In the genomic region with DNA sequence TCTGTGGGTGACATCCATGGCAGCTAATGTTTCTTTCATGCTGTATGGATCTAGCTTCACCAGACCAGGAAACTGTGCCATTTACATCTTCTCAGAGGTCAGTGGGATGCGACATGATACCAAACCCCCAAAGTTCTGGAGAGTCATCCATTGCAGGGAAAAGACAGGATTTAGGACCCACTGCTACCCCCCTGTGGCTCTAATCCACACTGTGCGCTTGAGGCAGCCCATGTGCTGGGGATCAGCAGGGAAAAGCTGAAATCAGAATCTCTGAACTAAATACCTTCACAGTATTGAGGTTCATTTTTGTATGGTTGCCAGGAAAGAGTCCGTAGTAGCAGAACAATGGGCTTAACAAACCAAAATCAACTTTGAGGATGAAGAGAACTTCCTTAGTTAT, we compare ENCODE assay signal across 1 cellular context.
TF ChIP-seq lines count a peak whose summit lies in the region.

No MANE protein-coding gene starts in this region.

TF ChIP-seq in K562, 482 proteins besides CTCF, POLR2A, EP300 and RAD21:
- TF ChIP-seq ARID2 (IDR thresholded peaks at IDR 0.05): no peak
- TF ChIP-seq STAT5B (CRISPR knock-in tag; IDR thresholded peaks at IDR 0.05): no peak
- no peak for TF ChIP-seq HCFC1 (IDR thresholded peaks at IDR 0.05; ENCODE audit: low read depth, low read length)
- TF ChIP-seq ZNF274 (IDR thresholded peaks at IDR 0.05; ENCODE audit: borderline replicate concordance, low read depth, low read length): no peak
- TF ChIP-seq COPS2 (conservative IDR thresholded peaks at IDR 0.05): no peak
- no peak for TF ChIP-seq MEF2A (IDR thresholded peaks at IDR 0.05; ENCODE audit: control insufficient read depth, low read depth, low read length)
- TF ChIP-seq NELFE (IDR thresholded peaks at IDR 0.05; ENCODE audit: insufficient read depth, insufficient read length): no peak
- TF ChIP-seq RBBP5 (IDR thresholded peaks at IDR 0.05; ENCODE audit: borderline replicate concordance, insufficient read depth, low read length, poor library complexity, severe bottlenecking): no peak
- TF ChIP-seq, protein P1, sequence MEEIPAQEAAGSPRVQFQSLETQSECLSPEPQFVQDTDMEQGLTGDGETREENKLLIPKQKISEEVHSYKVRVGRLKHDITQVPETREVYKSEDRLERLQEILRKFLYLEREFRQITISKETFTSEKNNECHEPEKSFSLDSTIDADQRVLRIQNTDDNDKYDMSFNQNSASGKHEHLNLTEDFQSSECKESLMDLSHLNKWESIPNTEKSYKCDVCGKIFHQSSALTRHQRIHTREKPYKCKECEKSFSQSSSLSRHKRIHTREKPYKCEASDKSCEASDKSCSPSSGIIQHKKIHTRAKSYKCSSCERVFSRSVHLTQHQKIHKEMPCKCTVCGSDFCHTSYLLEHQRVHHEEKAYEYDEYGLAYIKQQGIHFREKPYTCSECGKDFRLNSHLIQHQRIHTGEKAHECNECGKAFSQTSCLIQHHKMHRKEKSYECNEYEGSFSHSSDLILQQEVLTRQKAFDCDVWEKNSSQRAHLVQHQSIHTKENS (CRISPR knock-in tag; IDR thresholded peaks at IDR 0.05): no peak
- TF ChIP-seq, protein P2, sequence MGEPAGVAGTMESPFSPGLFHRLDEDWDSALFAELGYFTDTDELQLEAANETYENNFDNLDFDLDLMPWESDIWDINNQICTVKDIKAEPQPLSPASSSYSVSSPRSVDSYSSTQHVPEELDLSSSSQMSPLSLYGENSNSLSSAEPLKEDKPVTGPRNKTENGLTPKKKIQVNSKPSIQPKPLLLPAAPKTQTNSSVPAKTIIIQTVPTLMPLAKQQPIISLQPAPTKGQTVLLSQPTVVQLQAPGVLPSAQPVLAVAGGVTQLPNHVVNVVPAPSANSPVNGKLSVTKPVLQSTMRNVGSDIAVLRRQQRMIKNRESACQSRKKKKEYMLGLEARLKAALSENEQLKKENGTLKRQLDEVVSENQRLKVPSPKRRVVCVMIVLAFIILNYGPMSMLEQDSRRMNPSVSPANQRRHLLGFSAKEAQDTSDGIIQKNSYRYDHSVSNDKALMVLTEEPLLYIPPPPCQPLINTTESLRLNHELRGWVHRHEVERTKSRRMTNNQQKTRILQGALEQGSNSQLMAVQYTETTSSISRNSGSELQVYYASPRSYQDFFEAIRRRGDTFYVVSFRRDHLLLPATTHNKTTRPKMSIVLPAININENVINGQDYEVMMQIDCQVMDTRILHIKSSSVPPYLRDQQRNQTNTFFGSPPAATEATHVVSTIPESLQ (CRISPR knock-in tag; IDR thresholded peaks at IDR 0.05): no peak
- no peak for TF ChIP-seq TEAD4 (IDR thresholded peaks at IDR 0.05; ENCODE audit: low read length)
- TF ChIP-seq TEAD4 (CRISPR knock-in tag; IDR thresholded peaks at IDR 0.05; ENCODE audit: borderline replicate concordance): no peak
- no peak for TF ChIP-seq ZNF644 (tag; IDR thresholded peaks at IDR 0.05; ENCODE audit: low read depth)
- TF ChIP-seq ZNF668 (CRISPR knock-in tag; IDR thresholded peaks at IDR 0.05): no peak
- TF ChIP-seq RREB1 (CRISPR knock-in tag; IDR thresholded peaks at IDR 0.05): no peak
- no peak for TF ChIP-seq RCOR1 (IDR thresholded peaks at IDR 0.05; ENCODE audit: borderline replicate concordance in 1 of 2, low read depth in 2 of 2, low read length in 2 of 2)
- no peak for TF ChIP-seq KLF16 (IDR thresholded peaks at IDR 0.05)
- TF ChIP-seq, protein P3, sequence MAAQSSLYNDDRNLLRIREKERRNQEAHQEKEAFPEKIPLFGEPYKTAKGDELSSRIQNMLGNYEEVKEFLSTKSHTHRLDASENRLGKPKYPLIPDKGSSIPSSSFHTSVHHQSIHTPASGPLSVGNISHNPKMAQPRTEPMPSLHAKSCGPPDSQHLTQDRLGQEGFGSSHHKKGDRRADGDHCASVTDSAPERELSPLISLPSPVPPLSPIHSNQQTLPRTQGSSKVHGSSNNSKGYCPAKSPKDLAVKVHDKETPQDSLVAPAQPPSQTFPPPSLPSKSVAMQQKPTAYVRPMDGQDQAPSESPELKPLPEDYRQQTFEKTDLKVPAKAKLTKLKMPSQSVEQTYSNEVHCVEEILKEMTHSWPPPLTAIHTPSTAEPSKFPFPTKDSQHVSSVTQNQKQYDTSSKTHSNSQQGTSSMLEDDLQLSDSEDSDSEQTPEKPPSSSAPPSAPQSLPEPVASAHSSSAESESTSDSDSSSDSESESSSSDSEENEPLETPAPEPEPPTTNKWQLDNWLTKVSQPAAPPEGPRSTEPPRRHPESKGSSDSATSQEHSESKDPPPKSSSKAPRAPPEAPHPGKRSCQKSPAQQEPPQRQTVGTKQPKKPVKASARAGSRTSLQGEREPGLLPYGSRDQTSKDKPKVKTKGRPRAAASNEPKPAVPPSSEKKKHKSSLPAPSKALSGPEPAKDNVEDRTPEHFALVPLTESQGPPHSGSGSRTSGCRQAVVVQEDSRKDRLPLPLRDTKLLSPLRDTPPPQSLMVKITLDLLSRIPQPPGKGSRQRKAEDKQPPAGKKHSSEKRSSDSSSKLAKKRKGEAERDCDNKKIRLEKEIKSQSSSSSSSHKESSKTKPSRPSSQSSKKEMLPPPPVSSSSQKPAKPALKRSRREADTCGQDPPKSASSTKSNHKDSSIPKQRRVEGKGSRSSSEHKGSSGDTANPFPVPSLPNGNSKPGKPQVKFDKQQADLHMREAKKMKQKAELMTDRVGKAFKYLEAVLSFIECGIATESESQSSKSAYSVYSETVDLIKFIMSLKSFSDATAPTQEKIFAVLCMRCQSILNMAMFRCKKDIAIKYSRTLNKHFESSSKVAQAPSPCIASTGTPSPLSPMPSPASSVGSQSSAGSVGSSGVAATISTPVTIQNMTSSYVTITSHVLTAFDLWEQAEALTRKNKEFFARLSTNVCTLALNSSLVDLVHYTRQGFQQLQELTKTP (IDR thresholded peaks at IDR 0.05; ENCODE audit: low read depth in 1 of 2, partially characterized antibody in 2 of 2): no peak
TF ChIP-seq in K562: peak in this region for 0.
